Comparison of ENCODE assay signal across 8 cellular contexts in the genomic region with DNA sequence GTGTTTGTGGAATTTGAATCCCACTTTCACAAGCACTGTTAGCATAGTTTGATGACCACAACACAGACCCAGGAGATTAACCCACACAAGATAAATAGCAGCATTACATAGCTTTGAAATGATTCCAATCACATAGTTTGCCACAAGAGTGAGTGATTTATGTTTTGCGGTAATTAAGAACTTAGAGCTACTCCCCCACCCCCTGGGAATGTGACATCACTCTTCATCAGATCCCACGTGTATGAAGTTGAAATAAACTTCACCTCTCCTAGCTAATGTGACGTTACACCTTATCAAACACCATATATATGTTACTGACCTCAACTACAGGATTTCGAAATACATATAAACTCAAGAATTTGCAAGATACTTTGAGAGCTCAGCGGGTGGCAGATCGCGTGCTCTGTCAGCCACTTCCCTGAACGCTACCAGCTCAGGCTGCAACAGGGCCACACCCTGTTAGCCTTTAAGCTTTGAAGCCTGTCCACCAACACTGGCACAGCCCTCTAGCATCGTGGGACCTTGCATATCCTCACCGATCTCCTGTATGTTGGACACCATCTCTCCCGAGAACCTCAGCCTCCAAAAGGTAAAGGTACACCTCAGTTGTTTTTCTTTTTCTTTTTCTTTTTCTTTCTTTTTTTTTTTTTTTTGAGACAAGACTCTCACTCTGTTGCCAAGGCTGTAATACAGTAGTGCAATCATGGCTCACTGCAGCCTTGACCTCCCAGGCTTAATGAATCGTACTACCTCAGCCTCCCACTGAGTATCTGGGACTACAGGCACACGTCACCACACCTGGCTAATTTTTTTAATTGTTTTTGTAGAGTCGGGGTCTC. TPM values are rescaled to one million over a fixed set of nuclear protein-coding genes. Genes with fewer than 3 reads are reported as not detected.
DNase-seq lines count a peak whose midpoint lies in the region; ATAC-seq and TF ChIP-seq lines count a peak whose summit lies in the region.

No MANE protein-coding gene starts in this region.

- H3K36me3 Mint-ChIP-seq in Calu3 (ENCODE audit: insufficient read depth, unreplicated experiment): peaks cover 31% of the 10 kb centered on the region
- H3K36me3 Mint-ChIP-seq in activated CD8-positive, alpha-beta T cell treated with anti-CD3 and anti-CD28 coated beads for 36 hours (ENCODE audit: low read depth): no peaks in the 10 kb centered on the region

- H3K27me3 Mint-ChIP-seq in Calu3 (ENCODE audit: unreplicated experiment): peaks cover 26% of the 10 kb centered on the region
- peaks cover 3% of the 10 kb centered on the region for H3K27me3 Mint-ChIP-seq in activated CD8-positive, alpha-beta T cell treated with anti-CD3 and anti-CD28 coated beads for 36 hours

- DNase-seq in Calu3 (peak; percentile 22), kidney tubule cell (ENCODE audit: low spot score) (peak; percentile 84), NCI-H2171 treated with DMSO at 0.1 percent for 48 hours (lab: John Stamatoyannopoulos, UW) (no peak)
- peak; percentile 58 for DNase-seq in Jurkat, Clone E6-1 (ENCODE audit: low read depth, low spot score)
- DNase-seq in activated CD8-positive, alpha-beta T cell treated with anti-CD3 and anti-CD28 coated beads for 36 hours: peak; percentile 17
- no peak for DNase-seq in activated CD4-positive, CD25-positive, alpha-beta regulatory T cell (lab: John Stamatoyannopoulos, UW)
- no peak for DNase-seq in activated CD8-positive, alpha-beta memory T cell treated with anti-CD3 and anti-CD28 coated beads for 24 hours

- H3K4me1 Mint-ChIP-seq in Calu3 (ENCODE audit: low read depth, unreplicated experiment): peaks cover 11% of the 10 kb centered on the region
- peaks cover 27% of the 10 kb centered on the region for H3K4me1 Mint-ChIP-seq in activated CD8-positive, alpha-beta T cell treated with anti-CD3 and anti-CD28 coated beads for 36 hours (ENCODE audit: low read depth)

- no TSS peak for BruUV-seq in Calu3 (replicated peaks; lab: Mats Ljungman, UMichigan)

- peak overlapping the region; percentile 75 for H3K4me3 Mint-ChIP-seq in Calu3 (ENCODE audit: low read depth, unreplicated experiment)
- H3K4me3 Mint-ChIP-seq in activated CD8-positive, alpha-beta T cell treated with anti-CD3 and anti-CD28 coated beads for 36 hours: peak overlapping the region; percentile 63

- intact Hi-C loops in Calu3 (cut with micrococcal nuclease; ENCODE audit: unreplicated experiment): no loop called here
- intact Hi-C loops in activated CD8-positive, alpha-beta T cell treated with anti-CD3 and anti-CD28 coated beads for 36 hours (cut with micrococcal nuclease): loop anchor here (5.0 kb wide), 1 partner anchor 199 kb away; a partner anchor contains a TSS

- no peak for ATAC-seq in activated CD8-positive, alpha-beta T cell treated with anti-CD3 and anti-CD28 coated beads for 36 hours
- ATAC-seq in HG02981 (IDR thresholded peaks at IDR 0.05; ENCODE audit: unreplicated experiment): no peak

- H3K4me3 ChIP-seq in Jurkat, Clone E6-1 (ENCODE audit: low read length): no peak overlapping the region

- POLR2A ChIA-PET in activated CD8-positive, alpha-beta T cell treated with anti-CD3 and anti-CD28 coated beads for 36 hours (lab: Charles Lee): interaction anchor here (1.1 kb wide), 1 partner anchor 14 kb away, joined by 3 read pairs; no protein-coding TSS in a partner anchor

- TF ChIP-seq CTCF in Calu3 (IDR thresholded peaks at IDR 0.05; ENCODE audit: unreplicated experiment): no peak
- no peak for TF ChIP-seq CTCF in activated CD8-positive, alpha-beta T cell treated with anti-CD3 and anti-CD28 coated beads for 36 hours (IDR thresholded peaks at IDR 0.05)

- peak overlapping the region; percentile 71 for H3K27ac Mint-ChIP-seq in Calu3 (ENCODE audit: unreplicated experiment)
- peak overlapping the region; percentile 81 for H3K27ac Mint-ChIP-seq in activated CD8-positive, alpha-beta T cell treated with anti-CD3 and anti-CD28 coated beads for 36 hours

- H3K9me3 Mint-ChIP-seq in Calu3 (ENCODE audit: low read depth, unreplicated experiment): no peaks in the 10 kb centered on the region
- H3K9me3 Mint-ChIP-seq in activated CD8-positive, alpha-beta T cell treated with anti-CD3 and anti-CD28 coated beads for 36 hours: no peaks in the 10 kb centered on the region

- CTCF ChIA-PET in Calu3 (lab: Charles Lee): interaction anchor here (1.0 kb wide), 1 partner anchor 45 kb away, joined by 5 read pairs; no protein-coding TSS in a partner anchor
- CTCF ChIA-PET in activated CD8-positive, alpha-beta T cell treated with anti-CD3 and anti-CD28 coated beads for 36 hours (lab: Charles Lee): interaction anchor here (0.7 to 5.2 kb wide), 3 partner anchors 45 to 133 kb away, joined by 4 to 27 read pairs (median 4); no protein-coding TSS in a partner anchor

RNA-seq across cellular contexts. Expression of a gene that starts 1.8 kb away (rescaled TPM):
- total RNA-seq in Calu3 (2022): 12.5 and 14.0 TPM in 2 replicates
- polyA plus RNA-seq in Jurkat, Clone E6-1 (2012; ENCODE audit: insufficient read depth, insufficient read length): 15.0 TPM
- total RNA-seq in activated CD8-positive, alpha-beta T cell treated with anti-CD3 and anti-CD28 coated beads for 36 hours: 10 to 100 TPM; 43.9 to 46.4 TPM

Comparison
In these comparisons a context has a peak if more than half of its experiments do, and no peak if none do; other contexts are left out.
1. DNase-seq: peak in Calu3 (single experiment), Jurkat, Clone E6-1 (single experiment), activated CD8-positive, alpha-beta T cell treated with anti-CD3 and anti-CD28 coated beads for 36 hours (single experiment) and kidney tubule cell (single experiment); none in activated CD4-positive, CD25-positive, alpha-beta regulatory T cell (0 of 4), NCI-H2171 treated with DMSO at 0.1 percent for 48 hours (single experiment) and activated CD8-positive, alpha-beta memory T cell treated with anti-CD3 and anti-CD28 coated beads for 24 hours (single experiment).